ENCODE assay signal across 1 cellular context in genomic region chr13:51620165-51620983, GRCh38.
TF ChIP-seq lines count a peak whose summit lies in the region.

No MANE protein-coding gene starts in this region.

TF ChIP-seq in HepG2, 621 proteins besides CTCF, POLR2A, EP300 and RAD21 (continued from another document and continues in another):
- TF ChIP-seq REST (IDR thresholded peaks at IDR 0.05; ENCODE audit: borderline replicate concordance in 1 of 2, low read depth in 1 of 2, low read length in 2 of 2) (no peak), CSRNP2 (CRISPR knock-in tag; conservative IDR thresholded peaks at IDR 0.05; ENCODE audit: low read depth) (no peak), ZEB1 (IDR thresholded peaks at IDR 0.05; ENCODE audit: insufficient replicate concordance, low read depth) (no peak), CERS6 (CRISPR knock-in tag; IDR thresholded peaks at IDR 0.05) (no peak), ZNF784 (CRISPR knock-in tag; IDR thresholded peaks at IDR 0.05; ENCODE audit: borderline replicate concordance) (peak; percentile 72; the same call in 1 of the 2 replicates), ISX (CRISPR knock-in tag; conservative IDR thresholded peaks at IDR 0.05) (no peak), ZNF329 (CRISPR knock-in tag; IDR thresholded peaks at IDR 0.05; ENCODE audit: low read depth) (no peak), SAP130 (CRISPR knock-in tag; IDR thresholded peaks at IDR 0.05; ENCODE audit: low read depth) (peak; percentile 91), ZBTB42 (CRISPR knock-in tag; IDR thresholded peaks at IDR 0.05) (no peak), TCF7L2 (IDR thresholded peaks at IDR 0.05; ENCODE audit: low read depth, low read length) (peak; percentile 57; the same call in 1 of the 2 replicates), PAXIP1 (CRISPR knock-in tag; conservative IDR thresholded peaks at IDR 0.05) (peak; percentile 82), ZNF282 (IDR thresholded peaks at IDR 0.05; ENCODE audit: partially characterized antibody) (no peak), ZBTB49 (CRISPR knock-in tag; IDR thresholded peaks at IDR 0.05; ENCODE audit: borderline replicate concordance) (no peak), ZNF639 (CRISPR knock-in tag; conservative IDR thresholded peaks at IDR 0.05) (no peak), BRD4 (CRISPR knock-in tag; IDR thresholded peaks at IDR 0.05) (no peak; the same call in 1 of the 2 replicates), FOXK2 (IDR thresholded peaks at IDR 0.05) (no peak), XRCC5 (optimal IDR thresholded peaks at IDR 0.05; ENCODE audit: low read length) (peak; percentile 66), GMEB1 (CRISPR knock-in tag; IDR thresholded peaks at IDR 0.05; ENCODE audit: borderline replicate concordance) (peak; percentile 30; the same call in 1 of the 2 replicates), NFE2L1 (CRISPR knock-in tag; IDR thresholded peaks at IDR 0.05; ENCODE audit: borderline replicate concordance) (no peak), ARID4A (CRISPR knock-in tag; IDR thresholded peaks at IDR 0.05; ENCODE audit: borderline replicate concordance) (peak; percentile 65; the same call in 1 of the 2 replicates), PAWR (CRISPR knock-in tag; IDR thresholded peaks at IDR 0.05; ENCODE audit: borderline replicate concordance) (no peak), ZNF101 (CRISPR knock-in tag; IDR thresholded peaks at IDR 0.05; ENCODE audit: borderline replicate concordance, low read depth) (no peak), SNAPC5 (CRISPR knock-in tag; IDR thresholded peaks at IDR 0.05; ENCODE audit: borderline replicate concordance) (no peak), ZBTB10 (CRISPR knock-in tag; IDR thresholded peaks at IDR 0.05; ENCODE audit: borderline replicate concordance) (no peak), MIER2 (CRISPR knock-in tag; IDR thresholded peaks at IDR 0.05) (peak; percentile 59; the same call in 1 of the 2 replicates), RAD51 (IDR thresholded peaks at IDR 0.05; ENCODE audit: borderline replicate concordance) (no peak), TOPORS (CRISPR knock-in tag; IDR thresholded peaks at IDR 0.05) (no peak), POLR2AphosphoS2 (IDR thresholded peaks at IDR 0.05; ENCODE audit: low read depth, low read length) (no peak)
